ENCODE assay signal across 8 cellular contexts in the genomic region with DNA sequence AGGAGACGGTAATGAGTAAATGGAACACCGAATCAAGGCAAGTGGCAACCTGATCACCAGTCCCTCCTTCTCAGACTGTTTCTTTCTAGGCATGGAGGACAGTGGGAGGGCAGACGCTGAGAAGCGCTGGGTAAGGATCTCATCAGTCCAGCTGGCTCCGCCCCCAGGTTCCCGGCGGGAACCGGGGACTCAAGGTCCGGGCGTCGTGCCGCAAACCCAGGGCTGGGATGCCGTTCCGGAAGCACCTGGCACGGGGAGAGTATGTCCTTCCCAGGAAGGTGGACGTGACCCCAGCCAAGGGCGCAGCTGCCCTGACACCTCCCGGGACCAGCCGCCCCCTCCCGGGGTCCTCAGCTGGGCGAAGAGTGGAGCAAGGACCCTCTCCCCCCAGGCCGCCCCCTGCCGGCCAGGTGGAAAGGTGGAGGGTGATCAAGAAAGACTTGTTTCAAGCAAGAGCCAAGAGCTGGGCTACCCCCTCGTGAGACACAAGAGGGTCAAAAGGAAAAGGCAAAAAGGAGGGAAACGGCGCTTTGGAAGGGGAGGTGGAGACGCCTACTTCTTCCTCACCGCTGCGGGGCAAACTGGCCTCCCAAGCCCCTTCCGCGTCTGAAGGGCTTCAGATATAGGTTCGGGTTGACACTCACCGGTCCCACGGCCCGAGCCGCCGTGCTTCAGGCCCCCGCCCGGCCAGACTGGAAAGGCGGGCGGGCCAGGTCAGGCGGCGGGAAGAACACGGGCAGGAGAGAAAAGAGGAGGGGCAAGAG.
DNase-seq lines count a peak whose midpoint lies in the region; ATAC-seq and TF ChIP-seq lines count a peak whose summit lies in the region.

A gene with protein sequence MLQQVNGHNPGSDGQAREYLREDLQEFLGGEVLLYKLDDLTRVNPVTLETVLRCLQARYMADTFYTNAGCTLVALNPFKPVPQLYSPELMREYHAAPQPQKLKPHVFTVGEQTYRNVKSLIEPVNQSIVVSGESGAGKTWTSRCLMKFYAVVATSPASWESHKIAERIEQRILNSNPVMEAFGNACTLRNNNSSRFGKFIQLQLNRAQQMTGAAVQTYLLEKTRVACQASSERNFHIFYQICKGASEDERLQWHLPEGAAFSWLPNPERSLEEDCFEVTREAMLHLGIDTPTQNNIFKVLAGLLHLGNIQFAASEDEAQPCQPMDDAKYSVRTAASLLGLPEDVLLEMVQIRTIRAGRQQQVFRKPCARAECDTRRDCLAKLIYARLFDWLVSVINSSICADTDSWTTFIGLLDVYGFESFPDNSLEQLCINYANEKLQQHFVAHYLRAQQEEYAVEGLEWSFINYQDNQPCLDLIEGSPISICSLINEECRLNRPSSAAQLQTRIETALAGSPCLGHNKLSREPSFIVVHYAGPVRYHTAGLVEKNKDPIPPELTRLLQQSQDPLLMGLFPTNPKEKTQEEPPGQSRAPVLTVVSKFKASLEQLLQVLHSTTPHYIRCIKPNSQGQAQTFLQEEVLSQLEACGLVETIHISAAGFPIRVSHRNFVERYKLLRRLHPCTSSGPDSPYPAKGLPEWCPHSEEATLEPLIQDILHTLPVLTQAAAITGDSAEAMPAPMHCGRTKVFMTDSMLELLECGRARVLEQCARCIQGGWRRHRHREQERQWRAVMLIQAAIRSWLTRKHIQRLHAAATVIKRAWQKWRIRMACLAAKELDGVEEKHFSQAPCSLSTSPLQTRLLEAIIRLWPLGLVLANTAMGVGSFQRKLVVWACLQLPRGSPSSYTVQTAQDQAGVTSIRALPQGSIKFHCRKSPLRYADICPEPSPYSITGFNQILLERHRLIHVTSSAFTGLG (minus strand): TSS at position 752 of the 764 bp plus-strand sequence. CDS start 2,330 bp downstream, outside the sequence.

- no peak for TF ChIP-seq POLR2A in GM18505 (IDR thresholded peaks at IDR 0.05; ENCODE audit: borderline replicate concordance, extremely low read depth, insufficient read depth, insufficient read length)

- TF ChIP-seq CTCF in choroid plexus epithelial cell (conservative IDR thresholded peaks at IDR 0.05; ENCODE audit: low read depth, low read length) = peak; percentile 66

- H3K27me3 ChIP-seq in layer of hippocampus (ENCODE audit: control insufficient read depth, insufficient read depth, low read length) = no peaks in the 10 kb centered on the region

- H3K4me3 ChIP-seq in choroid plexus epithelial cell (ENCODE audit: low read depth, low read length) = peak within 1 kb of the TSS; percentile 93

- peak within 1 kb of the TSS; percentile 81 for H3K27ac ChIP-seq in layer of hippocampus (ENCODE audit: low read depth, low read length)

- peak; percentile 27 for ATAC-seq in GM18505 (IDR thresholded peaks at IDR 0.05; ENCODE audit: unreplicated experiment)
- ATAC-seq in HG03066 (IDR thresholded peaks at IDR 0.05; ENCODE audit: low read depth, unreplicated experiment) = peak; percentile 42

- peak; percentile 33 for DNase-seq in 8988T
- DNase-seq in NCI-H2171 treated with DMSO at 0.1 percent for 48 hours (lab: John Stamatoyannopoulos, UW) = peak; percentile 73
- peak; percentile 26 to 59 (median 33) for DNase-seq in activated CD4-positive, CD25-positive, alpha-beta regulatory T cell (lab: John Stamatoyannopoulos, UW)
- peak; percentile 59 for DNase-seq in choroid plexus epithelial cell (ENCODE audit: low read depth)
- peak; percentile 34 for DNase-seq in stimulated activated CD4-positive, alpha-beta T cell treated with anti-CD3 and anti-CD28 coated beads, Interleukin-2, amount 100 ng/mL, for 4 hours (ENCODE audit: low read depth)

Comparison
In these comparisons a context has a peak if more than half of its experiments do, and no peak if none do; other contexts are left out.
1. Peak in every context shown above with its lines: DNase-seq, ATAC-seq, H3K4me3 ChIP-seq and H3K27ac ChIP-seq.